20 cellular contexts compared by ENCODE assay signal in genomic region chr4:25590171-25590570, GRCh38.
DNase-seq lines count a peak whose midpoint lies in the region; ATAC-seq, FAIRE-seq and TF ChIP-seq lines count a peak whose summit lies in the region.
"Had no signal": no experiment of that assay in that cellular context is flagged by ENCODE, and none has a peak within 500 bp of the region (broad histone marks: within the 10 kb centered on the region; RNA-seq: fewer than 3 reads in every experiment).

No MANE protein-coding gene starts in this region.

- FAIRE-seq in H1 (lab: Jason Lieb, UNC) (no peak), kidney (lab: Jason Lieb, UNC) (no peak)

- no peak overlapping the region for H2BK15ac ChIP-seq in H1 (ENCODE audit: low read length)

- no peak overlapping the region for H4K91ac ChIP-seq in H1 (replicated peaks; ENCODE audit: insufficient read length, low read length)

- no peak overlapping the region for H2BK12ac ChIP-seq in H1 (ENCODE audit: low read depth, low read length)

- DNase-seq in NCI-H226 (peak; percentile 37), H1 (ENCODE audit: low read depth in 1 of 2, low spot score in 2 of 2) (no peak), kidney tubule cell (ENCODE audit: low spot score) (peak; percentile 43), kidney (no peak), prostate gland (ENCODE audit: low spot score) (no peak)
- DNase-seq: CD4-positive, alpha-beta T cell; COR-L47; DMS79; MV-4-11; NCI-H1105 treated with DMSO at 0.1 percent for 48 hours; NCI-H1694; NCI-H2081; NCI-H2171; NCI-H524 treated with DMSO at 0.1 percent for 48 hours; NCI-H82 had no signal

- H4K5ac ChIP-seq in H1 (ENCODE audit: insufficient read length, low read depth, low read length) = no peak overlapping the region

- no peak overlapping the region for H4K8ac ChIP-seq in H1 (ENCODE audit: extremely low read depth, insufficient read depth, low read length)

- H3K9ac ChIP-seq in H1 (replicated peaks in 1 of 4; ENCODE audit: extremely low read depth in 1 of 4, low read depth in 3 of 4, low read length in 3 of 4) (no peak overlapping the region), kidney (ENCODE audit: low read length in 2 of 2) (no peak overlapping the region)

- no peak overlapping the region for H3K4ac ChIP-seq in H1 (replicated peaks; ENCODE audit: insufficient read length, low read depth, low read length)

- H2BK120ac ChIP-seq in H1 (replicated peaks; ENCODE audit: low read depth, low read length) = no peak overlapping the region

- intact Hi-C loops in kidney (cut with DNase I) (no loop called here), prostate gland (cut with DNase I) (no loop called here)

- no peak overlapping the region for H3K4me3 ChIP-seq in H1 (ENCODE audit: extremely low read depth in 1 of 4, insufficient read depth in 2 of 4, low read depth in 3 of 4, low read length in 4 of 4)
- no peak overlapping the region for H3K4me3 ChIP-seq in kidney (ENCODE audit: low read length in 2 of 2)
- no peak overlapping the region for H3K4me3 ChIP-seq in prostate gland
- H3K4me3 ChIP-seq: HAP-1, SJSA1 had no signal

- no peak for ATAC-seq in HG03439 (IDR thresholded peaks at IDR 0.05; ENCODE audit: unreplicated experiment)
- ATAC-seq in HG02884 (IDR thresholded peaks at IDR 0.05; ENCODE audit: unreplicated experiment) = no peak
- ATAC-seq: Right ventricle myocardium inferior had no signal

- peaks cover 0 to 15% (median 7%) of the 10 kb centered on the region in 4 experiments; a peak in 4 of 7 replicates for H3K4me1 ChIP-seq in H1 (replicated peaks in 1 of 4; ENCODE audit: control insufficient read depth in 3 of 4, insufficient read depth in 4 of 4, low read length in 3 of 4)
- H3K4me1 ChIP-seq in kidney (ENCODE audit: control insufficient read depth in 1 of 2, insufficient read depth in 1 of 2, low read depth in 1 of 2, low read length in 2 of 2) = no peaks in the 10 kb centered on the region
- H3K4me1 ChIP-seq in prostate gland (replicated peaks) = no peaks in the 10 kb centered on the region
- H3K4me1 ChIP-seq: HAP-1, SJSA1 had no signal

- TF ChIP-seq POLR2A in H1 (IDR thresholded peaks at IDR 0.05; ENCODE audit: control extremely low read depth in 1 of 2, low read depth in 2 of 2, low read length in 2 of 2) = no peak
- TF ChIP-seq POLR2A in prostate gland (IDR thresholded peaks at IDR 0.05) = no peak

- H2BK20ac ChIP-seq in H1 (ENCODE audit: low read length) = no peak overlapping the region

- no peak for TF ChIP-seq EP300 in H1 (IDR thresholded peaks at IDR 0.05; ENCODE audit: borderline replicate concordance in 1 of 2, low read depth in 2 of 2, low read length in 2 of 2)

- TF ChIP-seq RAD21 in H1 (IDR thresholded peaks at IDR 0.05 in 1 of 2, conservative IDR thresholded peaks at IDR 0.05 in 1 of 2; ENCODE audit: low read depth in 2 of 2, low read length in 2 of 2) = no peak

- POLR2A ChIA-PET in H1 (lab: Charles Lee; ENCODE audit: partially characterized antibody) = interaction anchor here (1.6 kb wide), 1 partner anchor 10 kb away, joined by 5 read pairs; no protein-coding TSS in a partner anchor

- H2AK5ac ChIP-seq in H1 (ENCODE audit: low read depth, low read length) = no peak overlapping the region

- no peak overlapping the region for H3K23ac ChIP-seq in H1 (ENCODE audit: insufficient read length)

- CTCF ChIA-PET in H1 (lab: Charles Lee; ENCODE audit: partially characterized antibody) = interaction anchor here (1.2 to 1.4 kb wide), 2 partner anchors 64 to 360 kb away, joined by 3 read pairs; no protein-coding TSS in a partner anchor

- H3K4me2 ChIP-seq in H1 (ENCODE audit: insufficient read depth in 1 of 2, low read depth in 2 of 2, low read length in 2 of 2) = no peak overlapping the region

- no peak overlapping the region for H3K56ac ChIP-seq in H1 (replicated peaks; ENCODE audit: insufficient read length, low read depth, low read length)

- H3K27ac ChIP-seq in H1 (ENCODE audit: low read depth, low read length) (no peak overlapping the region), kidney (ENCODE audit: low read depth in 2 of 2, low read length in 2 of 2) (no peak overlapping the region), prostate gland (no peak overlapping the region)
- H3K27ac ChIP-seq: SJSA1 had no signal

- no peak overlapping the region for H3K18ac ChIP-seq in H1 (ENCODE audit: extremely low read depth, low read length)

- H3K36me3 ChIP-seq in H1 (ENCODE audit: control insufficient read depth in 2 of 4, insufficient read depth in 4 of 4, low read length in 3 of 4) = no peaks in the 10 kb centered on the region
- H3K36me3 ChIP-seq in kidney (ENCODE audit: control insufficient read depth in 1 of 2, insufficient read depth in 2 of 2, low read length in 2 of 2) = no peaks in the 10 kb centered on the region
- no peaks in the 10 kb centered on the region for H3K36me3 ChIP-seq in prostate gland
- H3K36me3 ChIP-seq: HAP-1, SJSA1 had no signal

- H3K23me2 ChIP-seq in H1 (ENCODE audit: low read depth, low read length) = peaks cover 4% of the 10 kb centered on the region; the same call in 1 of the 2 replicates

- H2BK5ac ChIP-seq in H1 (ENCODE audit: low read depth, low read length) = no peak overlapping the region

- H3K9me3 ChIP-seq in H1 (ENCODE audit: insufficient read depth in 2 of 2, low read depth in 1 of 2, low read length in 1 of 2) (0 out of 4 replicates have a peak, but pooled peaks cover 0 to under 1% of the 10 kb centered on the region in 2 experiments), kidney (ENCODE audit: control insufficient read depth in 1 of 2, low read length in 2 of 2) (no peaks in the 10 kb centered on the region), prostate gland (no peaks in the 10 kb centered on the region)
- H3K9me3 ChIP-seq: HAP-1, SJSA1 had no signal

- H2AFZ ChIP-seq in H1 (ENCODE audit: low read length) = peak overlapping the region; percentile 68; the same call in 1 of the 2 replicates

- no peaks in the 10 kb centered on the region for H3K27me3 ChIP-seq in H1 (replicated peaks in 1 of 4; ENCODE audit: control insufficient read depth in 3 of 4, extremely low read depth in 1 of 4, insufficient read depth in 3 of 4, low read length in 3 of 4)
- H3K27me3 ChIP-seq in prostate gland (replicated peaks; ENCODE audit: insufficient read depth) = no peaks in the 10 kb centered on the region
- H3K27me3 ChIP-seq: SJSA1 had no signal

- no peaks in the 10 kb centered on the region for H4K20me1 ChIP-seq in H1 (replicated peaks in 1 of 2; ENCODE audit: control insufficient read depth in 1 of 2, insufficient read depth in 2 of 2, low read length in 2 of 2)

- no peak overlapping the region for H3K14ac ChIP-seq in H1 (ENCODE audit: insufficient read length)

- 80% methylated on average over 5 of the region's 5 CpGs; no CpG with 5 or more reads in 1 of the 2 experiments for WGBS in H1 (ENCODE audit: extremely low coverage in 1 of 2, insufficient coverage in 1 of 2, insufficient read length in 1 of 2, insufficient replicate concordance in 2 of 2, low coverage in 1 of 2, low lambda C conversion rate in 2 of 2, missing lambda C conversion rate in 1 of 2), 2 experiments
- WGBS in prostate gland = 76% methylated on average over 5 of the region's 5 CpGs

- no peak for TF ChIP-seq CTCF in H1 (IDR thresholded peaks at IDR 0.05; ENCODE audit: control extremely low read depth in 1 of 3, insufficient read depth in 1 of 3, low read depth in 1 of 3, low read length in 3 of 3)
- no peak for TF ChIP-seq CTCF in kidney (IDR thresholded peaks at IDR 0.05; ENCODE audit: borderline replicate concordance, extremely low read depth, insufficient read depth)
- no peak for TF ChIP-seq CTCF in prostate gland (IDR thresholded peaks at IDR 0.05)

- no peaks in the 10 kb centered on the region for H3K79me1 ChIP-seq in H1 (ENCODE audit: low read depth, low read length)

- no peaks in the 10 kb centered on the region for H3K79me2 ChIP-seq in H1 (ENCODE audit: control insufficient read depth in 1 of 2, insufficient read depth in 2 of 2, low read length in 2 of 2)

TF ChIP-seq in H1, 55 proteins besides CTCF, POLR2A, EP300 and RAD21:
- TF ChIP-seq KDM4A (IDR thresholded peaks at IDR 0.05; ENCODE audit: low read depth, low read length, severe bottlenecking) (no peak), SP1 (IDR thresholded peaks at IDR 0.05; ENCODE audit: low read depth, low read length) (no peak)

Comparison
In these comparisons a context has a peak if more than half of its experiments do, and no peak if none do; other contexts are left out.
1. DNase-seq: peak in NCI-H226 (single experiment) and kidney tubule cell (single experiment); none in H1 (0 of 2), kidney (single experiment) and prostate gland (single experiment).